ENCODE assay signal across 1 cellular context in the genomic region with DNA sequence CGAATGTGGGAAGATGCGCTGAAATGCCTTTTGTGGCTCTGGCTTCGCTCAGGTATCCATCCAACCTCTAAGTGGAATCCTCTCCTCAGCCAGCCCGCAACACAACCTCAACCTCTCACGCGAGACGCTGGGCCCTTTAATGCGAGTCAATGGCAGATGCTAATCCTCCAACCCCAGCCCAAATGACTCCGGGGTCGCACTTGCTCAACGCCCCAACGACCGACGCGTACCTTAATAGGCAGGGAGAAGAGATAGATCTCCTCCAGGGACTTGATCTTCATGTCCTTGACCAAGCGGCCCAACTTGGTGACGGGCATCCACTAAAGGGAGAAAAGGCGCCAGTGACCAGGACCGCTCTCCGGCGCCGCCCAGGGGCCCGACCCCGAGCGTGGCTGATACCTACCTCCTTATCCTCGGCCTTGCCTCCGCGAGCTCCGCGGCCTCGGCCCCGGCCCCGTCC.
TF ChIP-seq lines count a peak whose summit lies in the region.

No MANE protein-coding gene starts in this region.

TF ChIP-seq in GM12878, 131 proteins besides CTCF, POLR2A, EP300 and RAD21:
- TF ChIP-seq NR2C2 (IDR thresholded peaks at IDR 0.05; ENCODE audit: borderline replicate concordance, control insufficient read depth, insufficient read length, low read depth) (no peak), NR2F1 (conservative IDR thresholded peaks at IDR 0.05) (peak; percentile 49; the same call in 1 of the 2 replicates), YBX1 (IDR thresholded peaks at IDR 0.05) (no peak), HDGF (IDR thresholded peaks at IDR 0.05) (no peak)
- TF ChIP-seq, protein P1, sequence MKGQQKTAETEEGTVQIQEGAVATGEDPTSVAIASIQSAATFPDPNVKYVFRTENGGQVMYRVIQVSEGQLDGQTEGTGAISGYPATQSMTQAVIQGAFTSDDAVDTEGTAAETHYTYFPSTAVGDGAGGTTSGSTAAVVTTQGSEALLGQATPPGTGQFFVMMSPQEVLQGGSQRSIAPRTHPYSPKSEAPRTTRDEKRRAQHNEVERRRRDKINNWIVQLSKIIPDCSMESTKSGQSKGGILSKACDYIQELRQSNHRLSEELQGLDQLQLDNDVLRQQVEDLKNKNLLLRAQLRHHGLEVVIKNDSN (IDR thresholded peaks at IDR 0.05; ENCODE audit: borderline replicate concordance, extremely low read length, insufficient read depth, low read depth, low read length): no peak
